In genomic region chr18:12313530-12314245, GRCh38 we compare ENCODE assay signal across 1 cellular context.
TF ChIP-seq lines count a peak whose summit lies in the region.

No MANE protein-coding gene starts in this region.

TF ChIP-seq in K562, 482 proteins besides CTCF, POLR2A, EP300 and RAD21:
- no peak for TF ChIP-seq ETS1 (conservative IDR thresholded peaks at IDR 0.05; ENCODE audit: control insufficient read depth, low read depth, low read length)
- 0 out of 2 replicates have a peak, but pooled peaks have one; percentile 44 for TF ChIP-seq RBFOX2 (IDR thresholded peaks at IDR 0.05; ENCODE audit: low read depth, low read length)
- TF ChIP-seq POLR2G (IDR thresholded peaks at IDR 0.05; ENCODE audit: low read depth, low read length), result 0 out of 2 replicates have a peak, but pooled peaks have one; percentile 19
- no peak for TF ChIP-seq HIVEP1 (CRISPR knock-in tag; IDR thresholded peaks at IDR 0.05)
- TF ChIP-seq NFXL1 (CRISPR knock-in tag; IDR thresholded peaks at IDR 0.05), result no peak
- peak; percentile 41 for TF ChIP-seq KDM5B (IDR thresholded peaks at IDR 0.05; ENCODE audit: insufficient replicate concordance, low read depth, low read length)
